In genomic region chr9:109354190-109354589, GRCh38 we compare ENCODE assay signal across 20 cellular contexts.
"Had no signal": no experiment of that assay in that cellular context is flagged by ENCODE, and none has a peak within 500 bp of the region (broad histone marks: within the 10 kb centered on the region; RNA-seq: fewer than 3 reads in every experiment).

No MANE protein-coding gene starts in this region.

- H3K27ac ChIP-seq: coronary artery, dorsolateral prefrontal cortex, esophagus squamous epithelium, gastrocnemius medialis, heart right ventricle, left lung, lower lobe of right lung had no signal

- DNase-seq: dermis blood vessel endothelial cell; dorsolateral prefrontal cortex; effector CD4-positive, alpha-beta T cell; effector memory CD4-positive, alpha-beta T cell; esophagus squamous epithelium; foreskin fibroblast; foreskin melanocyte; gastrocnemius medialis; glutamatergic neuron; head of caudate nucleus; heart right ventricle; hippocampal formation; left cardiac atrium; left lung; left ventricle myocardium superior; lower lobe of right lung; mesendoderm; mucosa of descending colon had no signal

- H3K36me3 Mint-ChIP-seq: mesothelial cell of epicardium had no signal

- H3K9me3 Mint-ChIP-seq: mesothelial cell of epicardium had no signal

- H3K27ac Mint-ChIP-seq: mesothelial cell of epicardium had no signal

- H3K9me3 ChIP-seq: esophagus squamous epithelium, gastrocnemius medialis, heart right ventricle, left lung, lower lobe of right lung, mucosa of descending colon had no signal

- H3K36me3 ChIP-seq: esophagus squamous epithelium, gastrocnemius medialis, heart right ventricle, left lung, lower lobe of right lung had no signal

- ATAC-seq: gastrocnemius medialis, heart right ventricle, left cardiac atrium, left lung, left ventricle myocardium superior, lower lobe of right lung, mucosa of descending colon had no signal

- H3K4me3 ChIP-seq: coronary artery, dorsolateral prefrontal cortex, esophagus squamous epithelium, gastrocnemius medialis, heart right ventricle, left lung, lower lobe of right lung, mucosa of descending colon had no signal

- H3K27me3 ChIP-seq: gastrocnemius medialis, left lung had no signal

- H3K4me3 Mint-ChIP-seq: mesothelial cell of epicardium had no signal

- H3K4me1 ChIP-seq: gastrocnemius medialis, lower lobe of right lung had no signal
